ENCODE assay signal across 24 cellular contexts in the genomic region with DNA sequence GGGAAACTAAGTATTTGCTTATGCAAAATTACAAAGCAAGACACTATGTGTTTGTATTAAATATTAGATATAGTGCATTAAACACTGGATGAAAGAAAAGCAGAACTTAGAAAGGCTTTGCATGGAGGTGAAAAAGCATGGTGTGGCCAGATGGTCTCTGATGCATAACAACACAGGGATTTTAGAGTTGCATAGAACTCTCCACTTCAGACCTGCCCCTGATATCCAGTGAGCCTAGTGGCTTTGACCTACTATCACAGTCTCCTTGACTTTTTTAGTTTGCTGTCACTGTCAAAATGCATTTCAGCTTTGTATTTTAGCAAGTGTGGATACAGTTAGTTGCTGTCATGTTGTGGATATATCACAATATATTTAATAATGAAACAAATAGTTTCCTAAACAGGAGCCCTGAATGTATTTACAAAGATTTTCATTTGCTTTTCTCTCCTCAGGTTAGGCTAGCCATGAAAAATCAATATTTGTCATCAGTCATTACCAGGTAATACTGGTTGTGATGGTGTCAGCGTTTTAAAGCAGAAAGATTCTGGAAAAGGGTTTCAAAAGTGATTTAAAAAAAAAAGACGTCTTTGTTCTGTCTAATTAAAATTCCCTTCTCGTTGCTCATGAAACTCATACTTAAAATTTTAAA. TPM values are rescaled to one million over a fixed set of nuclear protein-coding genes. Genes with fewer than 3 reads are reported as not detected.
DNase-seq lines count a peak whose midpoint lies in the region; ATAC-seq and TF ChIP-seq lines count a peak whose summit lies in the region.
"Had no signal": no experiment of that assay in that cellular context is flagged by ENCODE, and none has a peak within 500 bp of the region (broad histone marks: within the 10 kb centered on the region; RNA-seq: fewer than 3 reads in every experiment).

No MANE protein-coding gene starts in this region.

- no peak overlapping the region for H2AFZ ChIP-seq in osteoblast (ENCODE audit: low read length)

- no peaks in the 10 kb centered on the region for H3K4me1 ChIP-seq in endodermal cell (ENCODE audit: control insufficient read depth, insufficient read depth, low read length)
- peaks cover 4% of the 10 kb centered on the region for H3K4me1 ChIP-seq in osteoblast (ENCODE audit: insufficient read depth, low read length)
- H3K4me1 ChIP-seq: A549, SJSA1 had no signal

- no peaks in the 10 kb centered on the region for H3K9me3 Mint-ChIP-seq in endodermal cell
- H3K9me3 Mint-ChIP-seq: activated T-cell treated with anti-CD3 and anti-CD28 coated beads, Interleukin-2, amount 50 U/mL, for 24 hours had no signal

- 50 to 60% methylated on average over 2 to 3 of the region's 3 CpGs for WGBS in endodermal cell (ENCODE audit: insufficient coverage in 1 of 2, insufficient read length in 1 of 2), 2 experiments

- H3K9ac ChIP-seq in endodermal cell (ENCODE audit: extremely low read depth, low read length, poor library complexity, severe bottlenecking): no peak overlapping the region

- no peaks in the 10 kb centered on the region for H3K27me3 ChIP-seq in endodermal cell (ENCODE audit: control insufficient read depth, insufficient read depth, low read length, poor library complexity, severe bottlenecking)
- no peaks in the 10 kb centered on the region for H3K27me3 ChIP-seq in osteoblast (ENCODE audit: insufficient read depth, low read length)
- H3K27me3 ChIP-seq: heart left ventricle, SJSA1, upper lobe of left lung had no signal

- no peaks in the 10 kb centered on the region for H3K79me2 ChIP-seq in osteoblast (ENCODE audit: insufficient read depth, low read length)

- H3K27ac ChIP-seq in endodermal cell (ENCODE audit: low read depth, low read length) (no peak overlapping the region), osteoblast (ENCODE audit: low read depth, low read length) (no peak overlapping the region)
- H3K27ac ChIP-seq: A549, heart left ventricle, HL-60, neutrophil, SJSA1, upper lobe of left lung had no signal

- no peaks in the 10 kb centered on the region for H3K36me3 ChIP-seq in endodermal cell (ENCODE audit: control insufficient read depth, insufficient read depth, low read length)
- no peaks in the 10 kb centered on the region for H3K36me3 ChIP-seq in osteoblast (ENCODE audit: insufficient read depth, low read length)
- H3K36me3 ChIP-seq: heart left ventricle, neutrophil, SJSA1, upper lobe of left lung had no signal

- H3K4me3 Mint-ChIP-seq in endodermal cell: no peak overlapping the region
- H3K4me3 Mint-ChIP-seq: activated CD4-positive, alpha-beta T cell treated with anti-CD3 and anti-CD28 coated beads for 36 hours; activated T-cell treated with anti-CD3 and anti-CD28 coated beads, Interleukin-2, amount 50 U/mL, for 24 hours; T-helper 17 cell had no signal

- intact Hi-C loops in posterior vena cava (cut with DNase I): no loop called here

- no peak overlapping the region for H3K27ac Mint-ChIP-seq in endodermal cell
- H3K27ac Mint-ChIP-seq: activated CD4-positive, alpha-beta T cell treated with anti-CD3 and anti-CD28 coated beads for 36 hours; activated T-cell treated with anti-CD3 and anti-CD28 coated beads, Interleukin-2, amount 50 U/mL, for 24 hours; T-helper 17 cell had no signal

- peaks cover 27% of the 10 kb centered on the region for H3K4me1 Mint-ChIP-seq in endodermal cell
- H3K4me1 Mint-ChIP-seq: activated CD4-positive, alpha-beta T cell treated with anti-CD3 and anti-CD28 coated beads for 36 hours had no signal

- no peaks in the 10 kb centered on the region for H3K36me3 Mint-ChIP-seq in endodermal cell (ENCODE audit: low read depth)

- TF ChIP-seq CTCF in endodermal cell (conservative IDR thresholded peaks at IDR 0.05) (peak; percentile 13), osteoblast (IDR thresholded peaks at IDR 0.05; ENCODE audit: extremely low read depth, low read depth, low read length) (no peak)

- no peaks in the 10 kb centered on the region for H3K9me3 ChIP-seq in endodermal cell (ENCODE audit: control insufficient read depth, low read length)
- H3K9me3 ChIP-seq in osteoblast (ENCODE audit: low read depth, low read length): no peaks in the 10 kb centered on the region
- H3K9me3 ChIP-seq: A549, heart left ventricle, neutrophil, SJSA1, upper lobe of left lung had no signal

- no peak overlapping the region for H3K4me2 ChIP-seq in osteoblast (ENCODE audit: insufficient read depth, low read length)
- H3K4me2 ChIP-seq: A549 had no signal

- no peaks in the 10 kb centered on the region for H3K27me3 Mint-ChIP-seq in endodermal cell (ENCODE audit: insufficient read depth)
- H3K27me3 Mint-ChIP-seq: activated CD4-positive, alpha-beta T cell treated with anti-CD3 and anti-CD28 coated beads for 36 hours had no signal

- H4K20me1 ChIP-seq in osteoblast (ENCODE audit: insufficient read depth, low read length): no peaks in the 10 kb centered on the region

- no peak overlapping the region for H3K4me3 ChIP-seq in endodermal cell (ENCODE audit: low read length)
- no peak overlapping the region for H3K4me3 ChIP-seq in osteoblast (ENCODE audit: insufficient read depth, low read length)
- H3K4me3 ChIP-seq: A549, heart left ventricle, SJSA1, upper lobe of left lung had no signal

- no peak for ATAC-seq in stimulated activated naive CD8-positive, alpha-beta T cell treated with anti-CD3 and anti-CD28 coated beads, Interleukin-15, Interleukin-2, amounts not matched to agents 100 U/mL and 50 U/mL, for 24 hours
- ATAC-seq: A549; activated CD4-positive, alpha-beta T cell treated with anti-CD3 and anti-CD28 coated beads for 36 hours; HepG2; left cardiac atrium; T-helper 17 cell had no signal

- DNase-seq in NCI-H748 (lab: John Stamatoyannopoulos, UW; ENCODE audit: unreplicated experiment): peak; percentile 45
- DNase-seq in NCI-H748 treated with DMSO at 0.1 percent for 48 hours (lab: John Stamatoyannopoulos, UW): no peak
- peak; percentile 42 to 49 for DNase-seq in NCI-H526 (lab: John Stamatoyannopoulos, UW)
- no peak for DNase-seq in endodermal cell
- DNase-seq in NCI-H2081 (lab: John Stamatoyannopoulos, UW): no peak
- DNase-seq in osteoblast (ENCODE audit: insufficient read length, low spot score, missing footprints): no peak
- DNase-seq in posterior vena cava (ENCODE audit: low spot score): no peak
- no peak for DNase-seq in stimulated activated naive CD8-positive, alpha-beta T cell treated with anti-CD3 and anti-CD28 coated beads, Interleukin-15, Interleukin-2, amounts not matched to agents 100 U/mL and 50 U/mL, for 24 hours
- DNase-seq: activated CD4-positive, alpha-beta T cell treated with anti-CD3 and anti-CD28 coated beads for 36 hours; activated CD8-positive, alpha-beta memory T cell treated with anti-CD3 and anti-CD28 coated beads for 24 hours; activated gamma-delta T cell treated with Interleukin-2 at 50 U/mL for 16 hours; activated T-cell treated with anti-CD3 and anti-CD28 coated beads, Interleukin-2, amount 50 U/mL, for 24 hours; erythroblast; heart left ventricle; left cardiac atrium; NCI-H1092; NCI-H2081 treated with DMSO at 0.1 percent for 48 hours; T-helper 17 cell; upper lobe of left lung had no signal

RNA-seq across cellular contexts. Expression of gene CSRNP3, which starts 5.2 kb away (rescaled TPM):
- total RNA-seq in endodermal cell (10 to 100 TPM in 1 of 2 donors, 1 to 10 TPM in 1; 8.3 to 16.1 TPM), osteoblast (1.4 and 2.7 TPM in 2 replicates), posterior vena cava (1 to 10 TPM; 3.1 to 7.7 TPM)
- 16.9 TPM for polyA plus RNA-seq in endodermal cell (2013, experiment 1 of 2)
- 16.3 TPM for polyA plus RNA-seq in endodermal cell (2013, experiment 2 of 2)
- total RNA-seq: activated CD4-positive, alpha-beta T cell treated with anti-CD3 and anti-CD28 coated beads for 36 hours; HepG2; SJSA1; T-helper 17 cell had no signal
- polyA plus RNA-seq: HepG2 had no signal

Comparison
In these comparisons a context has a peak if more than half of its experiments do, and no peak if none do; other contexts are left out.
1. DNase-seq: peak in NCI-H748 (single experiment) and NCI-H526 (2 of 2); none in NCI-H748 treated with DMSO at 0.1 percent for 48 hours (single experiment), endodermal cell (single experiment), NCI-H2081 (0 of 2), osteoblast (single experiment), posterior vena cava (single experiment) and stimulated activated naive CD8-positive, alpha-beta T cell treated with anti-CD3 and anti-CD28 coated beads, Interleukin-15, Interleukin-2, amounts not matched to agents 100 U/mL and 50 U/mL, for 24 hours (single experiment).